ENCODE assay signal across 1 cellular context in the genomic region with DNA sequence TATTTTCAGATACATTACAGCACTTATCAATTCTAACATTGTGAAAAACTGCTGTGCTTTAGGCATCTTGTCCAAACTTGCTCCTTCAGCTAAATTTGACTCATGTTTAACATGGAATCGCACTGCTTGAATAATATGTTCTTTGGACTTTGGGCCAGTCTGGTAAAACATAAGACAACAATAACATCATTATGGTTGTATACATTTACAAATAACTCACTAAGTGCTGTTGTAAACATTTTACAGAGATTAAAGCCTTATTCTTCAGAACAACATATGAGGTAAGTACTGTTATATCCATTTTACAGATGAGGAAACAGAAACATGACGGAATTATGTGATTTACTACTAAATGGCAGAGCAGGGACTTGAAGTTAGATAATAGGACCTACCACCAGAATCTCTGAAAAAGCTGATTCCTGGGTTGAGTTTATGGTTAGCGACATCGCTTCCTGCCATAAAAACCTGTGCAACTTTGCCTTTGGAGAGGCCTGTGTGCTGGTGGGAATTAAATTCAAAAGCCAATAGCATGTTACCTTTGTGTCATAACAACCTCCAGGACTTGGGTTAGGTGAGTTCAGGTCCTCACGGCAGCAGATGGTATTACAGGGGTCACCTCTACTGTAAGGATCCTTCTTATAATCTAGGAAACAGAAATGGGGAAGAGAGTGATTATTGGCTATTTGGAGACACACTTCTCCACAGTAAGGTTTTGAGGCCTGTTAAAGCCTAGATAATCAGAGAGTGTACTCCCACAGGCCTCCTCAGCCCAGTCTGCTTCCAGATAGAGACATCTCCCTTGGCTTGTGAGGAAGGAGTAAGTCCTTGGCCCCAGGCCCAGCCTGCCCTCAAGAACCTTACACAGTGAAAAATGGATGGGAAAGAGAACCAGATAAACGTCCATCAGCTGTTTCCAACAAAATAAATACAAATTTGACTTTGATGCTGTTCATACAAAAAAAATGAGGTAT.
TF ChIP-seq lines count a peak whose summit lies in the region.

No MANE protein-coding gene starts in this region.

TF ChIP-seq in IMR-90, 13 proteins besides CTCF, POLR2A, EP300 and RAD21 (continued from another document):
- TF ChIP-seq MXI1 (IDR thresholded peaks at IDR 0.05; ENCODE audit: borderline replicate concordance, low read depth, low read length) (no peak), MAZ (IDR thresholded peaks at IDR 0.05; ENCODE audit: borderline replicate concordance, low read depth, low read length) (no peak), NFE2L2 (IDR thresholded peaks at IDR 0.05; ENCODE audit: low read depth, low read length) (no peak), RFX5 (IDR thresholded peaks at IDR 0.05; ENCODE audit: low read depth, low read length) (no peak), BHLHE40 (IDR thresholded peaks at IDR 0.05; ENCODE audit: low read depth, low read length) (no peak), RCOR1 (IDR thresholded peaks at IDR 0.05; ENCODE audit: insufficient replicate concordance, low read length) (no peak), FOS (IDR thresholded peaks at IDR 0.05; ENCODE audit: low read depth, low read length) (no peak), CEBPB (IDR thresholded peaks at IDR 0.05; ENCODE audit: low read depth, low read length) (no peak), CHD1 (IDR thresholded peaks at IDR 0.05; ENCODE audit: low read depth, low read length) (no peak)
- TF ChIP-seq, protein P1, sequence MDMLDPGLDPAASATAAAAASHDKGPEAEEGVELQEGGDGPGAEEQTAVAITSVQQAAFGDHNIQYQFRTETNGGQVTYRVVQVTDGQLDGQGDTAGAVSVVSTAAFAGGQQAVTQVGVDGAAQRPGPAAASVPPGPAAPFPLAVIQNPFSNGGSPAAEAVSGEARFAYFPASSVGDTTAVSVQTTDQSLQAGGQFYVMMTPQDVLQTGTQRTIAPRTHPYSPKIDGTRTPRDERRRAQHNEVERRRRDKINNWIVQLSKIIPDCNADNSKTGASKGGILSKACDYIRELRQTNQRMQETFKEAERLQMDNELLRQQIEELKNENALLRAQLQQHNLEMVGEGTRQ (IDR thresholded peaks at IDR 0.05; ENCODE audit: low read depth, low read length) = no peak
TF ChIP-seq in IMR-90: peak in this region for 0.
